Comparison of ENCODE assay signal across 11 cellular contexts in genomic region chr3:189325454-189325853, GRCh38.
DNase-seq lines count a peak whose midpoint lies in the region; ATAC-seq and TF ChIP-seq lines count a peak whose summit lies in the region.
"Had no signal": no experiment of that assay in that cellular context is flagged by ENCODE, and none has a peak within 500 bp of the region (broad histone marks: within the 10 kb centered on the region; RNA-seq: fewer than 3 reads in every experiment).

No MANE protein-coding gene starts in this region.

- H3K27me3 Mint-ChIP-seq in CD8-positive, alpha-beta memory T cell = peaks cover 0 to 2% of the 10 kb centered on the region in 2 donors
- H3K27me3 Mint-ChIP-seq in natural killer cell (ENCODE audit: low read depth in 2 of 2) (no peaks in the 10 kb centered on the region), type B pancreatic cell (peaks cover 14% of the 10 kb centered on the region)

- POLR2A ChIA-PET in CD8-positive, alpha-beta memory T cell (lab: Charles Lee) = interaction anchor here (1.4 kb wide), 1 partner anchor 10 kb away, joined by 7 read pairs; no protein-coding TSS in a partner anchor

- no peak overlapping the region for H3K27ac ChIP-seq in CD8-positive, alpha-beta memory T cell (ENCODE audit: low read depth, low read length)
- no peak overlapping the region for H3K27ac ChIP-seq in heart left ventricle

- H3K27ac Mint-ChIP-seq in CD8-positive, alpha-beta memory T cell = peak overlapping the region; percentile 85 to 97 (median 92)
- peak overlapping the region; percentile 70 to 84 for H3K27ac Mint-ChIP-seq in natural killer cell
- no peak overlapping the region for H3K27ac Mint-ChIP-seq in type B pancreatic cell

- no peak for TF ChIP-seq POLR2A in heart left ventricle (IDR thresholded peaks at IDR 0.05)

- H3K9me3 ChIP-seq in CD8-positive, alpha-beta memory T cell (ENCODE audit: low read length) = no peaks in the 10 kb centered on the region
- H3K9me3 ChIP-seq in adipocyte (ENCODE audit: control insufficient read depth, low read length) (no peaks in the 10 kb centered on the region), heart left ventricle (no peaks in the 10 kb centered on the region)

- intact Hi-C loops in natural killer cell (cut with micrococcal nuclease) = no loop called here
- intact Hi-C loops in heart left ventricle (cut with DNase I) = no loop called here

- TF ChIP-seq CTCF in natural killer cell (IDR thresholded peaks at IDR 0.05) (no peak), type B pancreatic cell (conservative IDR thresholded peaks at IDR 0.05) (no peak), heart left ventricle (IDR thresholded peaks at IDR 0.05) (no peak)

- WGBS in heart left ventricle, 4 donors = 73 to 83% (median 80%) methylated on average over 3 of the region's 3 CpGs

- peaks cover 0 to 2% (median 0%) of the 10 kb centered on the region in 5 donors for H3K9me3 Mint-ChIP-seq in CD8-positive, alpha-beta memory T cell
- H3K9me3 Mint-ChIP-seq in natural killer cell (no peaks in the 10 kb centered on the region), type B pancreatic cell (peaks cover 10% of the 10 kb centered on the region)

- peaks cover 48 to 76% (median 75%) of the 10 kb centered on the region in 3 donors for H3K4me1 Mint-ChIP-seq in CD8-positive, alpha-beta memory T cell
- H3K4me1 Mint-ChIP-seq in natural killer cell = peaks cover 25 to 26% of the 10 kb centered on the region in 2 donors
- peaks cover 8% of the 10 kb centered on the region for H3K4me1 Mint-ChIP-seq in type B pancreatic cell (ENCODE audit: unreplicated experiment)

- no peak for ATAC-seq in natural killer cell
- no peak for ATAC-seq in HG03469 (IDR thresholded peaks at IDR 0.05; ENCODE audit: unreplicated experiment)
- ATAC-seq in heart left ventricle = no peak

- no peaks in the 10 kb centered on the region for H3K36me3 ChIP-seq in CD8-positive, alpha-beta memory T cell (ENCODE audit: insufficient read depth, low read length)
- H3K36me3 ChIP-seq in adipocyte (ENCODE audit: control insufficient read depth, insufficient read depth, low read length, severe bottlenecking) (peaks cover 4% of the 10 kb centered on the region), heart left ventricle (no peaks in the 10 kb centered on the region)

- H3K36me3 Mint-ChIP-seq in CD8-positive, alpha-beta memory T cell = peaks cover 3 to 12% (median 10%) of the 10 kb centered on the region in 3 donors
- no peaks in the 10 kb centered on the region for H3K36me3 Mint-ChIP-seq in natural killer cell
- no peaks in the 10 kb centered on the region for H3K36me3 Mint-ChIP-seq in type B pancreatic cell
- H3K36me3 Mint-ChIP-seq: brain had no signal

- peaks cover 51% of the 10 kb centered on the region for H3K4me1 ChIP-seq in CD8-positive, alpha-beta memory T cell (ENCODE audit: insufficient read depth, low read length)
- no peaks in the 10 kb centered on the region for H3K4me1 ChIP-seq in adipocyte (ENCODE audit: control insufficient read depth, insufficient read depth, low read length)
- peaks cover 0 to 4% (median 0%) of the 10 kb centered on the region in 12 donors for H3K4me1 ChIP-seq in heart left ventricle

- H3K4me3 Mint-ChIP-seq in CD8-positive, alpha-beta memory T cell = peak overlapping the region in 6 of 7 donors; percentile 76 to 92 (median 84)
- H3K4me3 Mint-ChIP-seq in natural killer cell = peak overlapping the region; percentile 64
- no peak overlapping the region for H3K4me3 Mint-ChIP-seq in type B pancreatic cell
- H3K4me3 Mint-ChIP-seq: brain had no signal

- no peak overlapping the region for H3K4me3 ChIP-seq in CD8-positive, alpha-beta memory T cell (ENCODE audit: low read length)
- H3K4me3 ChIP-seq in adipocyte (ENCODE audit: low read length) = no peak overlapping the region
- H3K4me3 ChIP-seq in heart left ventricle = no peak overlapping the region

- CTCF ChIA-PET in CD8-positive, alpha-beta memory T cell (lab: Charles Lee) = interaction anchor here (1.0 to 2.9 kb wide), 3 partner anchors 14 to 53 kb away, joined by 3 to 7 read pairs (median 6); no protein-coding TSS in a partner anchor

- no peaks in the 10 kb centered on the region for H3K27me3 ChIP-seq in CD8-positive, alpha-beta memory T cell (ENCODE audit: insufficient read depth, low read length, poor library complexity, severe bottlenecking)
- H3K27me3 ChIP-seq in adipocyte (replicated peaks; ENCODE audit: control insufficient read depth, insufficient read depth, low read length) (no peaks in the 10 kb centered on the region), heart left ventricle (no peaks in the 10 kb centered on the region)

- no peak overlapping the region for H3K9ac ChIP-seq in adipocyte (ENCODE audit: low read length)

- no peak for DNase-seq in CD8-positive, alpha-beta memory T cell
- DNase-seq in LHCN-M2 (ENCODE audit: low read depth) (peak; percentile 21), adipocyte (ENCODE audit: low read depth) (peak; percentile 20), natural killer cell (no peak), type B pancreatic cell (ENCODE audit: extremely low spot score, unreplicated experiment) (no peak), NCI-H1436 (lab: John Stamatoyannopoulos, UW) (no peak), heart left ventricle (no peak)
- DNase-seq: DMS 273 treated with DMSO at 0.1 percent for 48 hours, substantia nigra had no signal

Comparison
In these comparisons a context has a peak if more than half of its experiments do, and no peak if none do; other contexts are left out.
1. DNase-seq: peak in LHCN-M2 (single experiment) and adipocyte (single experiment); none in CD8-positive, alpha-beta memory T cell (0 of 5), natural killer cell (single experiment), type B pancreatic cell (single experiment), NCI-H1436 (single experiment) and heart left ventricle (0 of 5).